ENCODE assay signal across 20 cellular contexts in the genomic region with DNA sequence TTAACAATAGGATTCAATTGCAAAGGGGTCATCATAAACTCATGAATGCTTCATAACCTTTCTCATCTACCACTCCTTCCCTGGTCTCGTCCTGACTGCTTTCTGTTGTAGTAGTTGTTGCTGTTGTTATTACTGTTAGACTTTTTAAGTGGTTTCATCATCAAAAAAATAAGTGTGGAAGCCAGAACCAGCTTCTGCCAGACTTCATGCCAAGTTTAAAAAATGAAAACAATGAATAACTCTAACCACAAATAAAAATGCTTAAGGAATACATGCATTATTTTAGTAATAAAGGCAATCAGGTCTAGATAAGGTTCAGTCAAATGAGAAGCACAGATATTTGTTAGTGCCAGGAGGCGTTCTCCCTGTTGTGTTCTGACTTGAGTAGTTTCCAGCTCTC.
"Had no signal": no experiment of that assay in that cellular context is flagged by ENCODE, and none has a peak within 500 bp of the region (broad histone marks: within the 10 kb centered on the region; RNA-seq: fewer than 3 reads in every experiment).

No MANE protein-coding gene starts in this region.

- ATAC-seq: left lung; naive thymus-derived CD8-positive, alpha-beta T cell; stimulated activated memory B cell treated with anti-CD40 and anti-IgM and Interleukin-4, amounts not matched to agents 10 μg/mL and 1 μg/mL and 100 μg/mL, for 72 hours had no signal

- DNase-seq: activated CD4-positive, alpha-beta T cell treated with anti-CD3 and anti-CD28 coated beads, Interleukin-2, amount 10 ng/mL, durations not matched to agents 7 days and 5 days; activated CD4-positive, CD25-positive, alpha-beta regulatory T cell; activated CD8-positive, alpha-beta memory T cell treated with anti-CD3 and anti-CD28 coated beads for 24 hours; activated naive CD8-positive, alpha-beta T cell treated with anti-CD3 and anti-CD28 coated beads for 36 hours; anterior cingulate cortex; caudate nucleus; colonic mucosa; effector CD4-positive, alpha-beta T cell; kidney; left lung; naive thymus-derived CD8-positive, alpha-beta T cell; retina; stimulated activated CD4-positive, alpha-beta T cell treated with anti-CD3 and anti-CD28 coated beads, Interleukin-2, amount 100 ng/mL, for 48 hours; thyroid gland had no signal

- H3K27me3 ChIP-seq: colonic mucosa, left lung, thyroid gland had no signal

- H3K9me3 Mint-ChIP-seq: activated CD4-positive, alpha-beta T cell treated with anti-CD3 and anti-CD28 coated beads, Interleukin-2, amount 10 ng/mL, durations not matched to agents 7 days and 5 days; activated naive CD8-positive, alpha-beta T cell treated with anti-CD3 and anti-CD28 coated beads for 36 hours; activated T-helper 1 cell treated with anti-CD3 and anti-CD28 coated beads, Interleukin-12 subunit alpha, Interleukin-12 subunit beta, Interleukin-2, Interleukin-4 antibody, amounts not matched to agents 30 ng/mL and 10 ng/mL and 1 ng/mL, durations not matched to agents 14 hours and 24 hours and 36 hours had no signal

- H3K4me3 ChIP-seq: colonic mucosa, left lung, thyroid gland had no signal

- H3K4me1 ChIP-seq: colonic mucosa, left lung, parathyroid adenoma, thyroid gland had no signal

- H3K36me3 Mint-ChIP-seq: activated naive CD8-positive, alpha-beta T cell treated with anti-CD3 and anti-CD28 coated beads for 36 hours; naive thymus-derived CD8-positive, alpha-beta T cell; stimulated activated memory B cell treated with anti-CD40 and anti-IgM and Interleukin-4, amounts not matched to agents 10 μg/mL and 1 μg/mL and 100 μg/mL, for 72 hours had no signal

- H3K9me3 ChIP-seq: colonic mucosa, thyroid gland had no signal

- H2AFZ ChIP-seq: parathyroid adenoma had no signal

- H3K9ac ChIP-seq: parathyroid adenoma had no signal

- H3K27ac ChIP-seq: colonic mucosa, left lung, parathyroid adenoma, thyroid gland had no signal

- H3K27me3 Mint-ChIP-seq: activated CD4-positive, alpha-beta T cell treated with anti-CD3 and anti-CD28 coated beads, Interleukin-2, amount 10 ng/mL, durations not matched to agents 7 days and 5 days; activated naive CD8-positive, alpha-beta T cell treated with anti-CD3 and anti-CD28 coated beads for 36 hours; naive thymus-derived CD8-positive, alpha-beta T cell; stimulated activated memory B cell treated with anti-CD40 and anti-IgM and Interleukin-4, amounts not matched to agents 10 μg/mL and 1 μg/mL and 100 μg/mL, for 72 hours had no signal

- H3K4me3 Mint-ChIP-seq: activated CD4-positive, alpha-beta T cell treated with anti-CD3 and anti-CD28 coated beads, Interleukin-2, amount 10 ng/mL, durations not matched to agents 7 days and 5 days; activated naive CD8-positive, alpha-beta T cell treated with anti-CD3 and anti-CD28 coated beads for 36 hours; activated T-helper 1 cell treated with anti-CD3 and anti-CD28 coated beads, Interleukin-12 subunit alpha, Interleukin-12 subunit beta, Interleukin-2, Interleukin-4 antibody, amounts not matched to agents 30 ng/mL and 10 ng/mL and 1 ng/mL, durations not matched to agents 14 hours and 24 hours and 36 hours; naive thymus-derived CD8-positive, alpha-beta T cell; stimulated activated memory B cell treated with anti-CD40 and anti-IgM and Interleukin-4, amounts not matched to agents 10 μg/mL and 1 μg/mL and 100 μg/mL, for 72 hours; T-helper 2 cell treated with Interferon-gamma antibody and Interleukin-4, amounts not matched to agents 5 μg/mL and 100 μg/mL, for 36 hours had no signal

- H3K4me1 Mint-ChIP-seq: activated CD4-positive, alpha-beta T cell treated with anti-CD3 and anti-CD28 coated beads, Interleukin-2, amount 10 ng/mL, durations not matched to agents 7 days and 5 days; activated naive CD8-positive, alpha-beta T cell treated with anti-CD3 and anti-CD28 coated beads for 36 hours; naive thymus-derived CD8-positive, alpha-beta T cell; stimulated activated memory B cell treated with anti-CD40 and anti-IgM and Interleukin-4, amounts not matched to agents 10 μg/mL and 1 μg/mL and 100 μg/mL, for 72 hours had no signal

- H3K36me3 ChIP-seq: colonic mucosa, left lung, thyroid gland had no signal

- FAIRE-seq: endothelial cell of umbilical vein, kidney, urothelium cell line had no signal

- H3K27ac Mint-ChIP-seq: activated CD4-positive, alpha-beta T cell treated with anti-CD3 and anti-CD28 coated beads, Interleukin-2, amount 10 ng/mL, durations not matched to agents 7 days and 5 days; activated naive CD8-positive, alpha-beta T cell treated with anti-CD3 and anti-CD28 coated beads for 36 hours; activated T-helper 1 cell treated with anti-CD3 and anti-CD28 coated beads, Interleukin-12 subunit alpha, Interleukin-12 subunit beta, Interleukin-2, Interleukin-4 antibody, amounts not matched to agents 30 ng/mL and 10 ng/mL and 1 ng/mL, durations not matched to agents 14 hours and 24 hours and 36 hours; naive thymus-derived CD8-positive, alpha-beta T cell; stimulated activated memory B cell treated with anti-CD40 and anti-IgM and Interleukin-4, amounts not matched to agents 10 μg/mL and 1 μg/mL and 100 μg/mL, for 72 hours; T-helper 2 cell treated with Interferon-gamma antibody and Interleukin-4, amounts not matched to agents 5 μg/mL and 100 μg/mL, for 36 hours had no signal
